ENCODE assay signal across 9 cellular contexts in the genomic region with DNA sequence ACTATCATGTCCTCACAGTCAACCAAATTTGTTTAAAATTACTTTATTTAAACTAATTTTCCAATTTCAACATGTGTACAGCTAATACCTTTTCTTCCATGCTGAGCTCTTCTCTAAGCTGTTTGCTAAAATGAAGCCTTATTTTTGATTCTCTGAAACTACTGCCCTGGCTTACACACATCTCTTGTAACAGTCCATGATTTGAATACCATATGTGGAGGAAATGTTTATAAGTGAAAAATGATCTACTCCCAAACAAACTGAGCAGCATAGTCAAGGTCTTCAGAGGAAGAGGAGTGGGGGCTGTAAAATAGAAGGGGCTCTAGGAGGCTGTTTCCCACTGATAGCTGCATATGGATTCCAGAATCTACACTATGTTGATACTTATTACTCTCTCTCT.
"Had no signal": no experiment of that assay in that cellular context is flagged by ENCODE, and none has a peak within 500 bp of the region (broad histone marks: within the 10 kb centered on the region; RNA-seq: fewer than 3 reads in every experiment).

No MANE protein-coding gene starts in this region.

- H3K4me2 ChIP-seq: GM23338 had no signal

- H3K36me3 ChIP-seq: HAP-1 had no signal

- H3K4me3 ChIP-seq: GM23248, GM23338, HAP-1 had no signal

- ATAC-seq: GM23338, HCT116 had no signal

- H3K9me3 ChIP-seq: HAP-1 had no signal

- H3K9me3 Mint-ChIP-seq: HFFc6 had no signal

- H3K27ac Mint-ChIP-seq: GM23338, HFFc6 had no signal

- H3K27ac ChIP-seq: GM23248 had no signal

- H2AFZ ChIP-seq: GM23248, GM23338 had no signal

- H3K9ac ChIP-seq: GM23248 had no signal

- DNase-seq: GM23248, GOT3, H7, H9, HCEC 1CT, HFFc6 had no signal

- H3K4me3 Mint-ChIP-seq: GM23338, H9, HFFc6 had no signal
